ENCODE assay signal across 22 cellular contexts in genomic region chr4:162232349-162232748, GRCh38.
"Had no signal": no experiment of that assay in that cellular context is flagged by ENCODE, and none has a peak within 500 bp of the region (broad histone marks: within the 10 kb centered on the region; RNA-seq: fewer than 3 reads in every experiment).

No MANE protein-coding gene starts in this region.

- H3K9me3 ChIP-seq: SK-N-SH had no signal

- DNase-seq: KBM-7, MV-4-11, NCI-H1048, NCI-H1105, NCI-H1417, NCI-H1436 treated with DMSO at 0.1 percent for 48 hours, NCI-H1694, NCI-H187 treated with DMSO at 0.1 percent for 48 hours, NCI-H2081, NCI-H2107, NCI-H226, NCI-H446, NCI-H510A, NCI-H524 treated with DMSO at 0.1 percent for 48 hours, NCI-H69, NCI-H774, PC-3, SHP77, SK-N-SH, SW 1271 had no signal

- ATAC-seq: Panc1, PC-3 had no signal

- H3K27ac ChIP-seq: RWPE1 had no signal
